ENCODE assay signal across 2 cellular contexts in the genomic region with DNA sequence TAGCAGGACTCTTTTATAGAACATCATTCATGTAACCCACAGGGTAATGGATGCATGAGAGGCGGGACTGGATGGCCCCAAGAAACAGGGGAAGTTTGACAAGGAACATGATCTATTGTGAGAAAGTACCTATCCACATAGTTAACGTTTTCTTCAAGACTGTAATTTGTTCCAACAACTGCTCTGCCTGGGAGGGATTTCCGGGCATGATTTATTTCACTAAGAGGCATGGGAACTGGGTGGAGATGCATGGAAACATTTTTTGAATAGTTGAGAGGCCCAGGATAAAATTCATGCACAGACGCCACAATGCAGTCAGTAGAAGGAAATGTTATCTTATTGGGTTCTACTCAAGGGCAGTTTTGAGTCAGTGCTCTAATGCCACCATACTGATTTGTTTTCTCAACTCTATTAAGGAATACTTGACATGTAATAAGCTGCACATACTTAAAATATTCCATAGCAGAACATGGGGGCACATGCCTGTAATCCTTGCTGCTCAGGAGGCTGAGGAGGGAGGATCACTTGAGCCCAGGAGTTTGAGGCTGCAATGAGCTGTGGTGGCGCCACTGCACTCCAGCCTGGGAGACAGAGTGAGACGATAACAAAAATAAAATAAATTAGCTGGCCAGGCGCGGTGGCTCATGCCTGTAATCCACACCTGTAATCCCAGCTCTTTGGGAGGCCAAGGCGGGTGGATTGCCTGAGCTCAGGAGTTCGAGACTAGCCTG.
TF ChIP-seq lines count a peak whose summit lies in the region.

No MANE protein-coding gene starts in this region.

TF ChIP-seq in endothelial cell of umbilical vein, 7 proteins besides CTCF, POLR2A, EP300 and RAD21:
- no peak for TF ChIP-seq FOS (IDR thresholded peaks at IDR 0.05; ENCODE audit: borderline replicate concordance, insufficient read depth, low read length)
- no peak for TF ChIP-seq GATA2 (IDR thresholded peaks at IDR 0.05; ENCODE audit: insufficient read depth, insufficient read length, low read depth, low read length)
- TF ChIP-seq, protein P1, sequence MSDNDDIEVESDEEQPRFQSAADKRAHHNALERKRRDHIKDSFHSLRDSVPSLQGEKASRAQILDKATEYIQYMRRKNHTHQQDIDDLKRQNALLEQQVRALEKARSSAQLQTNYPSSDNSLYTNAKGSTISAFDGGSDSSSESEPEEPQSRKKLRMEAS (IDR thresholded peaks at IDR 0.05; ENCODE audit: insufficient read depth, insufficient read length): no peak
- TF ChIP-seq POLR2AphosphoS5 (IDR thresholded peaks at IDR 0.05; ENCODE audit: insufficient read depth, low read depth, low read length): no peak
- no peak for TF ChIP-seq JUN (IDR thresholded peaks at IDR 0.05; ENCODE audit: borderline replicate concordance, insufficient read depth, insufficient read length, low read depth)

TF ChIP-seq in HEK293T, 16 proteins besides CTCF, POLR2A, EP300 and RAD21:
- TF ChIP-seq LEF1 (IDR thresholded peaks at IDR 0.05; ENCODE audit: borderline replicate concordance) (no peak), HDGF (IDR thresholded peaks at IDR 0.05; ENCODE audit: borderline replicate concordance) (no peak), FOXA1 (IDR thresholded peaks at IDR 0.05) (no peak), TARDBP (IDR thresholded peaks at IDR 0.05) (no peak), FOXK2 (IDR thresholded peaks at IDR 0.05) (no peak), SP1 (IDR thresholded peaks at IDR 0.05) (no peak), FOXM1 (IDR thresholded peaks at IDR 0.05; ENCODE audit: borderline replicate concordance) (no peak), SUZ12 (IDR thresholded peaks at IDR 0.05) (no peak), CTBP1 (IDR thresholded peaks at IDR 0.05; ENCODE audit: borderline replicate concordance) (no peak)
- TF ChIP-seq, protein P2, sequence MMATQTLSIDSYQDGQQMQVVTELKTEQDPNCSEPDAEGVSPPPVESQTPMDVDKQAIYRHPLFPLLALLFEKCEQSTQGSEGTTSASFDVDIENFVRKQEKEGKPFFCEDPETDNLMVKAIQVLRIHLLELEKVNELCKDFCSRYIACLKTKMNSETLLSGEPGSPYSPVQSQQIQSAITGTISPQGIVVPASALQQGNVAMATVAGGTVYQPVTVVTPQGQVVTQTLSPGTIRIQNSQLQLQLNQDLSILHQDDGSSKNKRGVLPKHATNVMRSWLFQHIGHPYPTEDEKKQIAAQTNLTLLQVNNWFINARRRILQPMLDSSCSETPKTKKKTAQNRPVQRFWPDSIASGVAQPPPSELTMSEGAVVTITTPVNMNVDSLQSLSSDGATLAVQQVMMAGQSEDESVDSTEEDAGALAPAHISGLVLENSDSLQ (IDR thresholded peaks at IDR 0.05): no peak; the same call in 1 of the 2 replicates
TF ChIP-seq in HEK293T: peak in this region for 0.
